Comparison of ENCODE assay signal across 5 cellular contexts in genomic region chr3:138377212-138377611, GRCh38. TPM values are rescaled to one million over a fixed set of nuclear protein-coding genes. Genes with fewer than 3 reads are reported as not detected.
"Had no signal": no experiment of that assay in that cellular context is flagged by ENCODE, and none has a peak within 500 bp of the region (broad histone marks: within the 10 kb centered on the region; RNA-seq: fewer than 3 reads in every experiment).

No MANE protein-coding gene starts in this region.

RNA-seq across cellular contexts. Expression of gene NME9, which starts 47.6 kb away (rescaled TPM):
- total RNA-seq: activated B cell treated with CpG ODN at 0.5 μM for 24 hours; activated naive CD8-positive, alpha-beta T cell treated with anti-CD3 and anti-CD28 coated beads for 36 hours; activated T-cell treated with anti-CD3 and anti-CD28 coated beads, Interleukin-2, amount 50 U/mL, for 4 hours; dermis blood vessel endothelial cell; fibroblast of lung had no signal
- polyA plus RNA-seq: fibroblast of lung had no signal

RNA-seq across cellular contexts. Expression of gene ESYT3, which starts 57.2 kb away (rescaled TPM):
- total RNA-seq: activated B cell treated with CpG ODN at 0.5 μM for 24 hours, dermis blood vessel endothelial cell had no signal
- polyA plus RNA-seq: fibroblast of lung had no signal
